ENCODE assay signal across 8 cellular contexts in genomic region chr14:76662580-76662979, GRCh38.
"Had no signal": no experiment of that assay in that cellular context is flagged by ENCODE, and none has a peak within 500 bp of the region (broad histone marks: within the 10 kb centered on the region; RNA-seq: fewer than 3 reads in every experiment).

No MANE protein-coding gene starts in this region.

- H2AFZ ChIP-seq: GM23248 had no signal

- DNase-seq: GM23248, GOT3, H7, HFFc6, IMR-90 had no signal

- H3K4me3 ChIP-seq: GM23248, HAP-1, K562 had no signal

- ATAC-seq: HCT116, K562 had no signal

- H3K36me3 ChIP-seq: HAP-1 had no signal

- H3K4me3 Mint-ChIP-seq: HFFc6 had no signal

- H3K9ac ChIP-seq: GM23248 had no signal

- H3K27ac Mint-ChIP-seq: HFFc6 had no signal

- H3K27ac ChIP-seq: GM23248 had no signal
